2 cellular contexts compared by ENCODE assay signal in the genomic region with DNA sequence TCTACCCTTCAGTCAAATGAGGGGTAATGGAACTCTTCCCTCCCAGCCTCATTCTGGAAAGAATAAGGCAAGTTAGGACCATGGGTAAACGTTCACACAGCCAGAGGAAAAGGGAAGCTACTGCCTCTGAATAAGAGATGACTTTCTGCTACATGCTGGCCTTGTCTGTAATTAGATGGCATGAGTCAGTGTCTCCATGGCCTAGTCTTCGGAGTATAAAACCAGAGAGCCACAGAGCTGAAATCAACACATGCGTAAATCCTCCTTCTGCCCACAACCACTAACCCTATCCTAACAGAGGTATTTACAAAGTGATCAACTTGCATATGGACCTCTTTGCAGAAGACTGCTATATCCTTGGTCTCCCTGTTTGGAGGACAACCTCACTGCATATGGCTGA. TPM values are rescaled to one million over a fixed set of nuclear protein-coding genes. Genes with fewer than 3 reads are reported as not detected.
"Had no signal": no experiment of that assay in that cellular context is flagged by ENCODE, and none has a peak within 500 bp of the region (broad histone marks: within the 10 kb centered on the region; RNA-seq: fewer than 3 reads in every experiment).

No MANE protein-coding gene starts in this region.

RNA-seq across cellular contexts. Expression of gene SAXO2, which starts 14.4 kb away (rescaled TPM):
- total RNA-seq: activated CD8-positive, alpha-beta memory T cell treated with anti-CD3 and anti-CD28 coated beads, Interleukin-2, amount 10 ng/mL, durations not matched to agents 7 days and 5 days; vagina had no signal
